Comparison of ENCODE assay signal across 20 cellular contexts in the genomic region with DNA sequence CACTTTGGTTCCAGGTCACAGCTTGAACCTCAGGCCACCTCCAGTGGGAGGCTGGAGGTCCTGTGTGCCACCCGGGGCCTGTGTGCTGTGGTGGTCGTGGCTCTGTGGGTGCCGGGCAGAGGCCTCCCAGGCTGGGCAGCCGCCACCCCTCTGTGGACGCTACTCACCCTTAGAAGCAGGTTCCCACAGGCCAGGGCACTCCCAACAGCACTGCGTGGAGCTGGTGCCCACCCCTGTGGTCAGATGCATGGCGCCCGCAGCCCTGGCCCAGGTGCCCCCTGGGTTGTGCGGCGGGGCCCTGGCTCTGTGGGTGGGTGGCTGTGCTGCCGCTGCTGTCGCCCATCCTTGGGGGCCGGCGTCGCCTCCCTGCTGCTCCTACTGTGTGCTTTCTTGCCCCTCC. TPM values are rescaled to one million over a fixed set of nuclear protein-coding genes. Genes with fewer than 3 reads are reported as not detected.
A peak's percentile ranks its signal among the peaks of the same experiment; 100 is the strongest.
DNase-seq lines count a peak whose midpoint lies in the region; ATAC-seq lines count a peak whose summit lies in the region.
"Had no signal": no experiment of that assay in that cellular context is flagged by ENCODE, and none has a peak within 500 bp of the region (broad histone marks: within the 10 kb centered on the region; RNA-seq: fewer than 3 reads in every experiment).

No MANE protein-coding gene starts in this region.

- H3K36me3 Mint-ChIP-seq in CD4-positive, alpha-beta memory T cell, result peaks cover 3 to 7% of the 10 kb centered on the region in 2 donors

- H3K36me3 ChIP-seq in CD4-positive, alpha-beta memory T cell (ENCODE audit: insufficient read depth, low read length), result no peaks in the 10 kb centered on the region
- H3K36me3 ChIP-seq: SJSA1 had no signal

- no peak overlapping the region for H3K4me3 Mint-ChIP-seq in stimulated activated naive CD8-positive, alpha-beta T cell treated with anti-CD3 and anti-CD28 coated beads, Interleukin-15, amount 100 ng/mL, for 72 hours
- no peak overlapping the region for H3K4me3 Mint-ChIP-seq in CD4-positive, alpha-beta memory T cell
- H3K4me3 Mint-ChIP-seq: CD14-positive monocyte had no signal

- H3K9me3 Mint-ChIP-seq in stimulated activated naive CD8-positive, alpha-beta T cell treated with anti-CD3 and anti-CD28 coated beads, Interleukin-15, amount 100 ng/mL, for 72 hours, result no peaks in the 10 kb centered on the region
- H3K9me3 Mint-ChIP-seq in CD4-positive, alpha-beta memory T cell, result peaks cover 0 to 3% (median 0%) of the 10 kb centered on the region in 8 donors
- H3K9me3 Mint-ChIP-seq: CD14-positive monocyte had no signal

- CTCF ChIA-PET in CD4-positive, alpha-beta memory T cell (lab: Charles Lee; ENCODE audit: partially characterized antibody), result no interaction called here

- POLR2A ChIA-PET in CD4-positive, alpha-beta memory T cell (lab: Charles Lee; ENCODE audit: partially characterized antibody), result interaction anchor here (1.2 kb wide), 1 partner anchor 12 kb away, joined by 6 read pairs; no protein-coding TSS in a partner anchor

- DNase-seq in stimulated activated naive CD8-positive, alpha-beta T cell treated with anti-CD3 and anti-CD28 coated beads, Interleukin-15, amount 100 ng/mL, for 72 hours, result no peak
- no peak for DNase-seq in stimulated activated naive CD8-positive, alpha-beta T cell treated with anti-CD3 and anti-CD28 coated beads, Interleukin-15, Interleukin-2, amounts not matched to agents 100 U/mL and 50 U/mL, for 24 hours
- DNase-seq in NCI-H187 (lab: John Stamatoyannopoulos, UW) (no peak), NCI-H748 treated with DMSO at 0.1 percent for 48 hours (lab: John Stamatoyannopoulos, UW) (no peak), NCI-H146 treated with DMSO at 0.1 percent for 48 hours (lab: John Stamatoyannopoulos, UW; ENCODE audit: unreplicated experiment) (no peak)
- DNase-seq in CD4-positive, alpha-beta memory T cell, result no peak
- DNase-seq: AML-193; EL; H7; NCI-H1092 treated with DMSO at 0.1 percent for 48 hours; NCI-H1694; NCI-H345; NCI-H526 treated with DMSO at 0.1 percent for 48 hours; NK-92 treated with Interleukin-12 subunit alpha and Interleukin-12 subunit beta, amount 100 ng/mL, for 24 hours; RPMI8226 had no signal

- H3K4me1 ChIP-seq in CD4-positive, alpha-beta memory T cell (ENCODE audit: insufficient read depth, low read length), result peaks cover 90% of the 10 kb centered on the region

- no peaks in the 10 kb centered on the region for H3K27me3 ChIP-seq in layer of hippocampus (ENCODE audit: control insufficient read depth, insufficient read depth, low read length)
- H3K27me3 ChIP-seq in CD4-positive, alpha-beta memory T cell (ENCODE audit: insufficient read depth, low read length), result no peaks in the 10 kb centered on the region
- H3K27me3 ChIP-seq: SJSA1 had no signal

- H3K27me3 Mint-ChIP-seq in stimulated activated naive CD8-positive, alpha-beta T cell treated with anti-CD3 and anti-CD28 coated beads, Interleukin-15, amount 100 ng/mL, for 72 hours, result no peaks in the 10 kb centered on the region
- no peaks in the 10 kb centered on the region for H3K27me3 Mint-ChIP-seq in CD4-positive, alpha-beta memory T cell

- no peaks in the 10 kb centered on the region for H3K9me3 ChIP-seq in CD4-positive, alpha-beta memory T cell (ENCODE audit: control insufficient read depth in 1 of 2, low read length in 2 of 2)
- H3K9me3 ChIP-seq: A549, SJSA1 had no signal

- intact Hi-C loops in CD4-positive, alpha-beta memory T cell (cut with micrococcal nuclease), result no loop called here

- H3K4me3 ChIP-seq in CD4-positive, alpha-beta memory T cell (ENCODE audit: low read length in 2 of 2), result no peak overlapping the region
- H3K4me3 ChIP-seq: A549, SJSA1 had no signal

- peaks cover 74% of the 10 kb centered on the region for H3K4me1 Mint-ChIP-seq in stimulated activated naive CD8-positive, alpha-beta T cell treated with anti-CD3 and anti-CD28 coated beads, Interleukin-15, amount 100 ng/mL, for 72 hours
- H3K4me1 Mint-ChIP-seq in CD4-positive, alpha-beta memory T cell, result peaks cover 27 to 76% (median 49%) of the 10 kb centered on the region in 4 donors

- H3K27ac ChIP-seq in cingulate gyrus (ENCODE audit: low read depth, low read length) (peak overlapping the region; percentile 7), layer of hippocampus (ENCODE audit: low read depth, low read length) (peak overlapping the region; percentile 18)
- no peak overlapping the region for H3K27ac ChIP-seq in CD4-positive, alpha-beta memory T cell (ENCODE audit: low read depth, low read length)
- H3K27ac ChIP-seq: A549, SJSA1 had no signal

- peak overlapping the region in 1 of 2 donors; percentile 74 for H3K27ac Mint-ChIP-seq in stimulated activated naive CD8-positive, alpha-beta T cell treated with anti-CD3 and anti-CD28 coated beads, Interleukin-15, amount 100 ng/mL, for 72 hours
- peak overlapping the region in 1 of 7 donors; percentile 87 for H3K27ac Mint-ChIP-seq in CD4-positive, alpha-beta memory T cell
- H3K27ac Mint-ChIP-seq: CD14-positive monocyte had no signal

- ATAC-seq in stimulated activated naive CD8-positive, alpha-beta T cell treated with anti-CD3 and anti-CD28 coated beads, Interleukin-15, amount 100 ng/mL, for 72 hours, result peak; percentile 35
- ATAC-seq in stimulated activated naive CD8-positive, alpha-beta T cell treated with anti-CD3 and anti-CD28 coated beads, Interleukin-15, Interleukin-2, amounts not matched to agents 100 U/mL and 50 U/mL, for 24 hours, result no peak
- ATAC-seq: A549 had no signal

RNA-seq across cellular contexts. Expression of gene SKI, which starts 39.7 kb away (rescaled TPM):
- total RNA-seq in CD4-positive, alpha-beta memory T cell, result 100 to 1,000 TPM in 1 of 2 experiments, 10 to 100 TPM in 1; 96.1 to 104 TPM
- polyA plus RNA-seq in CD4-positive, alpha-beta memory T cell, result under 1 TPM; 0.08 to 0.86 TPM
